9 cellular contexts compared by ENCODE assay signal in genomic region chr3:53753518-53754183, GRCh38.
DNase-seq lines count a peak whose midpoint lies in the region; ATAC-seq and TF ChIP-seq lines count a peak whose summit lies in the region.
"Had no signal": no experiment of that assay in that cellular context is flagged by ENCODE, and none has a peak within 500 bp of the region (broad histone marks: within the 10 kb centered on the region; RNA-seq: fewer than 3 reads in every experiment).

No MANE protein-coding gene starts in this region.

- H3K27ac Mint-ChIP-seq in activated B cell treated with CpG ODN at 0.5 μM for 24 hours, result peak overlapping the region; percentile 58

- peaks cover 0 to 25% (median 0%) of the 10 kb centered on the region in 6 donors for H3K36me3 ChIP-seq in spleen

- no peak overlapping the region for H3K4me3 ChIP-seq in spleen

- H3K4me3 Mint-ChIP-seq in activated B cell treated with CpG ODN at 0.5 μM for 24 hours, result no peak overlapping the region

- H3K27me3 ChIP-seq in spleen (replicated peaks in 1 of 7), result no peaks in the 10 kb centered on the region

- peaks cover 48% of the 10 kb centered on the region for H3K4me1 Mint-ChIP-seq in activated B cell treated with CpG ODN at 0.5 μM for 24 hours

- H3K4me1 ChIP-seq in spleen, result peaks cover 0 to 40% (median 23%) of the 10 kb centered on the region in 6 donors

- no peaks in the 10 kb centered on the region for H3K36me3 Mint-ChIP-seq in activated B cell treated with CpG ODN at 0.5 μM for 24 hours (ENCODE audit: low read depth)

- H3K9me3 ChIP-seq in spleen, result no peaks in the 10 kb centered on the region

- intact Hi-C loops in activated B cell treated with CpG ODN at 0.5 μM for 24 hours (cut with micrococcal nuclease) (no loop called here), spleen (cut with DNase I; ENCODE audit: low total_unique reads) (no loop called here), head of caudate nucleus (cut with DNase I) (no loop called here)

- DNase-seq in activated T-cell treated with anti-CD3 and anti-CD28 coated beads, Interleukin-2, amount 50 U/mL, for 48 hours, result peak; percentile 22 to 24
- DNase-seq in activated T-cell treated with anti-CD3 and anti-CD28 coated beads for 4 hours (no peak), activated B cell treated with CpG ODN at 0.5 μM for 24 hours (no peak), spleen (no peak), iPS-NIHi11 (ENCODE audit: low spot score) (no peak), head of caudate nucleus (no peak)
- no peak for DNase-seq in stimulated activated naive CD4-positive, alpha-beta T cell (lab: John Stamatoyannopoulos, UW)
- DNase-seq: Calu3 had no signal

- WGBS in spleen, 5 donors, result 31 to 62% (median 34%) methylated on average over 8 to 9 of the region's 9 CpGs

- TF ChIP-seq POLR2A in spleen (IDR thresholded peaks at IDR 0.05), result no peak

- ATAC-seq in GM21737 (IDR thresholded peaks at IDR 0.05; ENCODE audit: unreplicated experiment), result peak; percentile 35
- no peak for ATAC-seq in activated B cell treated with CpG ODN at 0.5 μM for 24 hours (ENCODE audit: low read depth)

- POLR2A ChIA-PET in activated B cell treated with CpG ODN at 0.5 μM for 24 hours (lab: Charles Lee), result interaction anchor here (0.5 kb wide), 1 partner anchor 20 kb away, joined by 4 read pairs; no protein-coding TSS in a partner anchor

- H3K9me3 Mint-ChIP-seq in activated B cell treated with CpG ODN at 0.5 μM for 24 hours, result no peaks in the 10 kb centered on the region

- TF ChIP-seq CTCF in activated B cell treated with CpG ODN at 0.5 μM for 24 hours (IDR thresholded peaks at IDR 0.05), result no peak
- TF ChIP-seq CTCF in spleen (IDR thresholded peaks at IDR 0.05 in 8 of 11, conservative IDR thresholded peaks at IDR 0.05 in 3 of 11), result no peak

- H3K27me3 Mint-ChIP-seq in activated B cell treated with CpG ODN at 0.5 μM for 24 hours, result no peaks in the 10 kb centered on the region

- CTCF ChIA-PET in activated B cell treated with CpG ODN at 0.5 μM for 24 hours (lab: Charles Lee), result no interaction called here

- peak overlapping the region in 5 of 8 donors; percentile 9 to 69 (median 58) for H3K27ac ChIP-seq in spleen

Comparison
In these comparisons a context has a peak if more than half of its experiments do, and no peak if none do; other contexts are left out.
1. DNase-seq: peak in activated T-cell treated with anti-CD3 and anti-CD28 coated beads, Interleukin-2, amount 50 U/mL, for 48 hours (2 of 2); none in activated T-cell treated with anti-CD3 and anti-CD28 coated beads for 4 hours (single experiment), activated B cell treated with CpG ODN at 0.5 μM for 24 hours (single experiment), spleen (single experiment), iPS-NIHi11 (single experiment), head of caudate nucleus (0 of 42) and stimulated activated naive CD4-positive, alpha-beta T cell (0 of 6).